ENCODE assay signal across 9 cellular contexts in the genomic region with DNA sequence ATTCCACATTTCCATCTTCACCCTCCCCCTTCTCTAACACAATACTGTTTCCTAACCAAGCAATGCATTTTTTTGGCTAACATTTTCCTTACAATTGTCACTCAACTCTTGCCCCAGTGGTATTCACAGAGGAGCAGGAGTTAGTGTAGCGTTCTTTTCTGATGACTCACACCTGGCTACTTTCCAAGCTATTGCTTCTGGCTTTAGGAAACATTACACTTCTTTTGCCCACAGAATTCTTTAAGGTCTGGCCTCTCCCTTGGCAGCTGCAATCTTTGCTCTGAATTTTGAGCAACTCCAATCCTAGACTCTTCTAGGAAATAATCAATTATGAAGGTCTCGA. TPM values are rescaled to one million over a fixed set of nuclear protein-coding genes. Genes with fewer than 3 reads are reported as not detected.
DNase-seq lines count a peak whose midpoint lies in the region; ATAC-seq and TF ChIP-seq lines count a peak whose summit lies in the region.
"Had no signal": no experiment of that assay in that cellular context is flagged by ENCODE, and none has a peak within 500 bp of the region (broad histone marks: within the 10 kb centered on the region; RNA-seq: fewer than 3 reads in every experiment).

No MANE protein-coding gene starts in this region.

- H3K27ac Mint-ChIP-seq in stimulated activated naive B cell treated with anti-CD40 and anti-IgM and Interleukin-4, amounts not matched to agents 10 μg/mL and 1 μg/mL and 100 μg/mL, for 72 hours: no peak overlapping the region
- H3K27ac Mint-ChIP-seq: activated naive CD4-positive, alpha-beta T cell treated with anti-CD3 and anti-CD28 coated beads, Interleukin-2, amount 50 U/mL, for 24 hours had no signal

- H3K9ac ChIP-seq in ES-I3 (ENCODE audit: low read depth, low read length): peak overlapping the region; percentile 11; the same call in 1 of the 2 replicates

- no peak for TF ChIP-seq CTCF in epithelial cell of esophagus (IDR thresholded peaks at IDR 0.05; ENCODE audit: insufficient read depth, low read depth, low read length, missing control alignments)
- TF ChIP-seq CTCF in omental fat pad (IDR thresholded peaks at IDR 0.05): no peak
- no peak for TF ChIP-seq CTCF in dorsolateral prefrontal cortex (IDR thresholded peaks at IDR 0.05 in 54 of 56, conservative IDR thresholded peaks at IDR 0.05 in 2 of 56; ENCODE audit: low read depth in 1 of 56, partially characterized antibody in 56 of 56)

- H3K27ac ChIP-seq in dorsolateral prefrontal cortex: no peak overlapping the region

- peaks cover 14% of the 10 kb centered on the region for H3K9me3 ChIP-seq in ES-I3 (ENCODE audit: control insufficient read depth, insufficient read depth, low read length)

- DNase-seq in NCI-H446 (lab: John Stamatoyannopoulos, UW) (peak; percentile 90 to 97), epithelial cell of esophagus (ENCODE audit: low read depth) (peak; percentile 96), omental fat pad (ENCODE audit: low spot score) (no peak), dorsolateral prefrontal cortex (no peak), NCI-H187 (lab: John Stamatoyannopoulos, UW) (no peak)
- no peak for DNase-seq in stimulated activated naive B cell treated with anti-CD40 and anti-IgM and Interleukin-4, amounts not matched to agents 10 μg/mL and 1 μg/mL and 100 μg/mL, for 72 hours

- H3K4me3 ChIP-seq in epithelial cell of esophagus (ENCODE audit: low read length) (no peak overlapping the region), dorsolateral prefrontal cortex (no peak overlapping the region)

- no peaks in the 10 kb centered on the region for H3K4me1 Mint-ChIP-seq in stimulated activated naive B cell treated with anti-CD40 and anti-IgM and Interleukin-4, amounts not matched to agents 10 μg/mL and 1 μg/mL and 100 μg/mL, for 72 hours
- H3K4me1 Mint-ChIP-seq: activated naive CD4-positive, alpha-beta T cell treated with anti-CD3 and anti-CD28 coated beads, Interleukin-2, amount 50 U/mL, for 24 hours had no signal

- intact Hi-C loops in dorsolateral prefrontal cortex (cut with DNase I): no loop called here

- no peaks in the 10 kb centered on the region for H3K27me3 ChIP-seq in dorsolateral prefrontal cortex

- H3K36me3 ChIP-seq in ES-I3 (ENCODE audit: insufficient read depth, low read length): no peaks in the 10 kb centered on the region

- no peaks in the 10 kb centered on the region for H3K27me3 Mint-ChIP-seq in stimulated activated naive B cell treated with anti-CD40 and anti-IgM and Interleukin-4, amounts not matched to agents 10 μg/mL and 1 μg/mL and 100 μg/mL, for 72 hours
- H3K27me3 Mint-ChIP-seq: activated naive CD4-positive, alpha-beta T cell treated with anti-CD3 and anti-CD28 coated beads, Interleukin-2, amount 50 U/mL, for 24 hours had no signal

- peaks cover 23% of the 10 kb centered on the region for H3K4me1 ChIP-seq in ES-I3 (ENCODE audit: insufficient read depth, low read length)

- peaks cover 12 to 13% of the 10 kb centered on the region in 2 donors for H3K9me3 Mint-ChIP-seq in stimulated activated naive B cell treated with anti-CD40 and anti-IgM and Interleukin-4, amounts not matched to agents 10 μg/mL and 1 μg/mL and 100 μg/mL, for 72 hours

- H3K36me3 Mint-ChIP-seq in stimulated activated naive B cell treated with anti-CD40 and anti-IgM and Interleukin-4, amounts not matched to agents 10 μg/mL and 1 μg/mL and 100 μg/mL, for 72 hours: no peaks in the 10 kb centered on the region

- ATAC-seq in omental fat pad (ENCODE audit: low FRiP score): peak; percentile 90
- no peak for ATAC-seq in stimulated activated naive B cell treated with anti-CD40 and anti-IgM and Interleukin-4, amounts not matched to agents 10 μg/mL and 1 μg/mL and 100 μg/mL, for 72 hours (replicated peaks)
- ATAC-seq in GM21515 (IDR thresholded peaks at IDR 0.05; ENCODE audit: unreplicated experiment): no peak

- H3K4me3 Mint-ChIP-seq in stimulated activated naive B cell treated with anti-CD40 and anti-IgM and Interleukin-4, amounts not matched to agents 10 μg/mL and 1 μg/mL and 100 μg/mL, for 72 hours: no peak overlapping the region
- H3K4me3 Mint-ChIP-seq: activated naive CD4-positive, alpha-beta T cell treated with anti-CD3 and anti-CD28 coated beads, Interleukin-2, amount 50 U/mL, for 24 hours had no signal

RNA-seq across cellular contexts. Expression of a gene that starts 27.5 kb away (rescaled TPM):
- 10 to 100 TPM; 22.5 to 38.2 (median 33.1) TPM for total RNA-seq in omental fat pad
- 10 to 100 TPM in 89 of 120 experiments, 1 to 10 TPM in 31; 6.2 to 17.8 (median 11.3) TPM for total RNA-seq in dorsolateral prefrontal cortex

Comparison
In these comparisons a context has a peak if more than half of its experiments do, and no peak if none do; other contexts are left out.
1. DNase-seq: peak in NCI-H446 (2 of 2) and epithelial cell of esophagus (single experiment); none in omental fat pad (single experiment), stimulated activated naive B cell treated with anti-CD40 and anti-IgM and Interleukin-4, amounts not matched to agents 10 μg/mL and 1 μg/mL and 100 μg/mL, for 72 hours (single experiment), dorsolateral prefrontal cortex (0 of 10) and NCI-H187 (0 of 2).